Comparison of ENCODE assay signal across 10 cellular contexts in the genomic region with DNA sequence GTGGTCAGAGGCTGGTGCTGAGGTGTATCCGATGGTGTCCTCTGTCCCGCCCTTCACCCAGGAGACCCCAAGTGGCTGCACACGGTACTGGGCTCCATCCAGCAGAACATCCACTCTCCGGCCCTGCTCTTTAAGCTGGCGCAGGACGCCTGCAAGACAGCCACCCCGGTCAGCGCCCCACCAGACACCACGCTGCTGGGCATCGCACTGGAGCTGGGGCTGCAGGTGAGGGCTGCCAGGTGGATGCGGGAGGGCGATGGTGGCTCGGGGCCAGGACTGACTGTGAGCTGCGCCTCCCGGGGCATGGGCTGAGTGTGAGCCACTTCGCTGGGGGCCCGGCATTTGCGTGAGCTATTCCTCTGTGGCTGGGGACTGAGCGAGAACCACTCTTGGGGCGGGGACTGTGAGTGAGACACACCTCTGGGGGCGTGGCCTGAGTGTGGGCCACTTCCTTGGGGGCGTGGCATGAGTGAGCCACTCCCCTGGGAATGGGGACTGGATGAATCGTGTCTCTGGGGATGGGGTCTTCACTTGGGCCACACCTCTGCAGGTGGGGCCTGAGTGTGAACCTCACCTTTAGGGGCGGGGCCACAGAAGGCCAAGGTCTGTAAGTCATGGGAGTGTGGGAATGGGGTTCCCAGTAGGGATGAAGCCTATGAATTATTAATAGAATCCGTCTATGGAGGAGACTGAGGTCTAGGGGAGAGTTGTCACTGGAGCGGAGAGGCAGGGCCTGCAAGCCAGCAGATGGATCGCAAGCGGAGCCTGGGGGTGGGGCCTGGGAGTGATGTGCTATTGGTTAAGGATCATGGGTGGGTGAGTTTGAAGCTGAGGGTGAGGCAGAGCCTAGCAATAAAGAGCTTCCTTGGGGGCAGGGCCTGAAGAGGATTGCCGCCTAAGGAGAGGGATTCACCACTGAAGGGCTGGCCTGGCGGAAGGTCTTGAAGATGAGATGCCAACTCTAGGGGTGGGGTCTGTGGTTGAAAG. TPM values are rescaled to one million over a fixed set of nuclear protein-coding genes. Genes with fewer than 3 reads are reported as not detected.
DNase-seq lines count a peak whose midpoint lies in the region; ATAC-seq and TF ChIP-seq lines count a peak whose summit lies in the region.
"Had no signal": no experiment of that assay in that cellular context is flagged by ENCODE, and none has a peak within 500 bp of the region (broad histone marks: within the 10 kb centered on the region; RNA-seq: fewer than 3 reads in every experiment).

No MANE protein-coding gene starts in this region.

- peak in 2 of 7 experiments; percentile 12 to 20 for DNase-seq in CD8-positive, alpha-beta T cell
- peak; percentile 36 to 44 for DNase-seq in lung microvascular endothelial cell (ENCODE audit: low read depth in 2 of 2)
- DNase-seq in activated T-helper 1 cell treated with anti-CD3 and anti-CD28 coated beads, Interleukin-12 subunit alpha, Interleukin-12 subunit beta, Interleukin-2, Interleukin-4 antibody, amounts not matched to agents 30 ng/mL and 10 ng/mL and 1 ng/mL, durations not matched to agents 14 hours and 24 hours and 36 hours (ENCODE audit: low spot score): no peak
- DNase-seq in LoVo (ENCODE audit: low spot score): no peak
- DNase-seq: SW 1271 had no signal

- intact Hi-C loops in CD8-positive, alpha-beta T cell (cut with DNase I, micrococcal nuclease): loop anchor here in 1 of 2 experiments (5.0 kb wide), 1 partner anchor 37 kb away; no protein-coding TSS in a partner anchor
- intact Hi-C loops in activated T-helper 1 cell treated with anti-CD3 and anti-CD28 coated beads, Interleukin-12 subunit alpha, Interleukin-12 subunit beta, Interleukin-2, Interleukin-4 antibody, amounts not matched to agents 30 ng/mL and 10 ng/mL and 1 ng/mL, durations not matched to agents 14 hours and 24 hours and 36 hours (cut with micrococcal nuclease): no loop called here

- no peak overlapping the region for H3K4me3 ChIP-seq in CD8-positive, alpha-beta T cell (ENCODE audit: low read depth, low read length)

- H3K36me3 ChIP-seq in CD8-positive, alpha-beta T cell (ENCODE audit: insufficient read depth, low read length): no peaks in the 10 kb centered on the region

- no peak overlapping the region for H3K4me3 Mint-ChIP-seq in CD8-positive, alpha-beta T cell
- H3K4me3 Mint-ChIP-seq in activated T-helper 1 cell treated with anti-CD3 and anti-CD28 coated beads, Interleukin-12 subunit alpha, Interleukin-12 subunit beta, Interleukin-2, Interleukin-4 antibody, amounts not matched to agents 30 ng/mL and 10 ng/mL and 1 ng/mL, durations not matched to agents 14 hours and 24 hours and 36 hours: no peak overlapping the region

- no peak overlapping the region for H3K27ac ChIP-seq in CD8-positive, alpha-beta T cell (ENCODE audit: low read depth, low read length)

- no peak for TF ChIP-seq CTCF in CD8-positive, alpha-beta T cell (IDR thresholded peaks at IDR 0.05)
- peak; percentile 27; the same call in 1 of the 2 replicates for TF ChIP-seq CTCF in GM12874 (IDR thresholded peaks at IDR 0.05; ENCODE audit: insufficient read depth, low read depth, low read length)

- peaks cover 33% of the 10 kb centered on the region for H3K36me3 Mint-ChIP-seq in CD8-positive, alpha-beta T cell
- H3K36me3 Mint-ChIP-seq in activated T-helper 1 cell treated with anti-CD3 and anti-CD28 coated beads, Interleukin-12 subunit alpha, Interleukin-12 subunit beta, Interleukin-2, Interleukin-4 antibody, amounts not matched to agents 30 ng/mL and 10 ng/mL and 1 ng/mL, durations not matched to agents 14 hours and 24 hours and 36 hours (ENCODE audit: low read depth): peaks cover 11% of the 10 kb centered on the region

- H3K27ac Mint-ChIP-seq in CD8-positive, alpha-beta T cell: peak overlapping the region; percentile 41
- H3K27ac Mint-ChIP-seq in activated T-helper 1 cell treated with anti-CD3 and anti-CD28 coated beads, Interleukin-12 subunit alpha, Interleukin-12 subunit beta, Interleukin-2, Interleukin-4 antibody, amounts not matched to agents 30 ng/mL and 10 ng/mL and 1 ng/mL, durations not matched to agents 14 hours and 24 hours and 36 hours: no peak overlapping the region

- no peaks in the 10 kb centered on the region for H3K9me3 Mint-ChIP-seq in CD8-positive, alpha-beta T cell
- no peaks in the 10 kb centered on the region for H3K9me3 Mint-ChIP-seq in activated T-helper 1 cell treated with anti-CD3 and anti-CD28 coated beads, Interleukin-12 subunit alpha, Interleukin-12 subunit beta, Interleukin-2, Interleukin-4 antibody, amounts not matched to agents 30 ng/mL and 10 ng/mL and 1 ng/mL, durations not matched to agents 14 hours and 24 hours and 36 hours

- H3K27me3 ChIP-seq in CD8-positive, alpha-beta T cell (ENCODE audit: insufficient read depth, low read length): no peaks in the 10 kb centered on the region

- CTCF ChIA-PET in CD8-positive, alpha-beta T cell (lab: Charles Lee): interaction anchor here (1.4 kb wide), 1 partner anchor 41 kb away, joined by 6 read pairs; no protein-coding TSS in a partner anchor

- ATAC-seq in CD8-positive, alpha-beta T cell: no peak
- ATAC-seq in SK-N-SH treated with all-trans-retinoic acid at 6 μM for 48 hours: peak; percentile 3; the same call in 2 of the 3 replicates
- no peak for ATAC-seq in GM21717 (IDR thresholded peaks at IDR 0.05; ENCODE audit: unreplicated experiment)
- ATAC-seq in HG03159 (IDR thresholded peaks at IDR 0.05; ENCODE audit: unreplicated experiment): no peak

- no peaks in the 10 kb centered on the region for H3K4me1 ChIP-seq in CD8-positive, alpha-beta T cell (ENCODE audit: insufficient read depth, low read length)

- H3K27me3 Mint-ChIP-seq in CD8-positive, alpha-beta T cell (ENCODE audit: low read depth): no peaks in the 10 kb centered on the region
- no peaks in the 10 kb centered on the region for H3K27me3 Mint-ChIP-seq in activated T-helper 1 cell treated with anti-CD3 and anti-CD28 coated beads, Interleukin-12 subunit alpha, Interleukin-12 subunit beta, Interleukin-2, Interleukin-4 antibody, amounts not matched to agents 30 ng/mL and 10 ng/mL and 1 ng/mL, durations not matched to agents 14 hours and 24 hours and 36 hours (ENCODE audit: insufficient read depth)

- no peaks in the 10 kb centered on the region for H3K9me3 ChIP-seq in CD8-positive, alpha-beta T cell (ENCODE audit: low read length)

- H3K4me1 Mint-ChIP-seq in CD8-positive, alpha-beta T cell (ENCODE audit: low read depth): peaks cover 3% of the 10 kb centered on the region
- H3K4me1 Mint-ChIP-seq in activated T-helper 1 cell treated with anti-CD3 and anti-CD28 coated beads, Interleukin-12 subunit alpha, Interleukin-12 subunit beta, Interleukin-2, Interleukin-4 antibody, amounts not matched to agents 30 ng/mL and 10 ng/mL and 1 ng/mL, durations not matched to agents 14 hours and 24 hours and 36 hours (ENCODE audit: low read depth): peaks cover 5% of the 10 kb centered on the region

- POLR2A ChIA-PET in CD8-positive, alpha-beta T cell (lab: Charles Lee): interaction anchor here (0.7 kb wide), 1 partner anchor 30 kb away, joined by 4 read pairs; a partner anchor contains a TSS

TF ChIP-seq in SK-N-SH treated with all-trans-retinoic acid at 6 μM for 48 hours, 23 proteins besides CTCF, POLR2A, EP300 and RAD21:
- TF ChIP-seq, protein P1, sequence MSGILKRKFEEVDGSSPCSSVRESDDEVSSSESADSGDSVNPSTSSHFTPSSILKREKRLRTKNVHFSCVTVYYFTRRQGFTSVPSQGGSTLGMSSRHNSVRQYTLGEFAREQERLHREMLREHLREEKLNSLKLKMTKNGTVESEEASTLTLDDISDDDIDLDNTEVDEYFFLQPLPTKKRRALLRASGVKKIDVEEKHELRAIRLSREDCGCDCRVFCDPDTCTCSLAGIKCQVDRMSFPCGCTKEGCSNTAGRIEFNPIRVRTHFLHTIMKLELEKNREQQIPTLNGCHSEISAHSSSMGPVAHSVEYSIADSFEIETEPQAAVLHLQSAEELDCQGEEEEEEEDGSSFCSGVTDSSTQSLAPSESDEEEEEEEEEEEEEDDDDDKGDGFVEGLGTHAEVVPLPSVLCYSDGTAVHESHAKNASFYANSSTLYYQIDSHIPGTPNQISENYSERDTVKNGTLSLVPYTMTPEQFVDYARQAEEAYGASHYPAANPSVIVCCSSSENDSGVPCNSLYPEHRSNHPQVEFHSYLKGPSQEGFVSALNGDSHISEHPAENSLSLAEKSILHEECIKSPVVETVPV (CRISPR knock-in tag; IDR thresholded peaks at IDR 0.05): no peak
- TF ChIP-seq ESRRG (CRISPR knock-in tag; IDR thresholded peaks at IDR 0.05): no peak
- TF ChIP-seq ZNF565 (CRISPR knock-in tag; conservative IDR thresholded peaks at IDR 0.05; ENCODE audit: low read depth): no peak

RNA-seq across cellular contexts. Expression of a gene that starts 30.5 kb away (rescaled TPM):
- total RNA-seq in CD8-positive, alpha-beta T cell: 1 to 10 TPM; 4.1 to 5.0 TPM
- total RNA-seq in lung microvascular endothelial cell: 7.8 and 11.3 TPM in 2 replicates
- 7.6 and 7.9 TPM in 2 replicates for total RNA-seq in activated T-helper 1 cell treated with anti-CD3 and anti-CD28 coated beads, Interleukin-12 subunit alpha, Interleukin-12 subunit beta, Interleukin-2, Interleukin-4 antibody, amounts not matched to agents 30 ng/mL and 10 ng/mL and 1 ng/mL, durations not matched to agents 14 hours and 24 hours and 36 hours

RNA-seq across cellular contexts. Expression of a gene that starts 51.2 kb away (rescaled TPM):
- total RNA-seq in CD8-positive, alpha-beta T cell: not detected
- total RNA-seq in lung microvascular endothelial cell: 0.40 TPM in 1 of 2 replicates, not detected in the other
- 1.5 and 3.1 TPM in 2 replicates for total RNA-seq in activated T-helper 1 cell treated with anti-CD3 and anti-CD28 coated beads, Interleukin-12 subunit alpha, Interleukin-12 subunit beta, Interleukin-2, Interleukin-4 antibody, amounts not matched to agents 30 ng/mL and 10 ng/mL and 1 ng/mL, durations not matched to agents 14 hours and 24 hours and 36 hours
- total RNA-seq: renal cortical epithelial cell had no signal

RNA-seq across cellular contexts. Expression of a gene that starts 51.5 kb away (rescaled TPM):
- total RNA-seq in CD8-positive, alpha-beta T cell: 100 to 1,000 TPM; 116 TPM
- total RNA-seq in lung microvascular endothelial cell: 37.5 and 46.2 TPM in 2 replicates
- total RNA-seq in activated T-helper 1 cell treated with anti-CD3 and anti-CD28 coated beads, Interleukin-12 subunit alpha, Interleukin-12 subunit beta, Interleukin-2, Interleukin-4 antibody, amounts not matched to agents 30 ng/mL and 10 ng/mL and 1 ng/mL, durations not matched to agents 14 hours and 24 hours and 36 hours: 158 and 162 TPM in 2 replicates

Comparison
In these comparisons a context has a peak if more than half of its experiments do, and no peak if none do; other contexts are left out.
1. DNase-seq: peak in lung microvascular endothelial cell (2 of 2); none in activated T-helper 1 cell treated with anti-CD3 and anti-CD28 coated beads, Interleukin-12 subunit alpha, Interleukin-12 subunit beta, Interleukin-2, Interleukin-4 antibody, amounts not matched to agents 30 ng/mL and 10 ng/mL and 1 ng/mL, durations not matched to agents 14 hours and 24 hours and 36 hours (single experiment) and LoVo (single experiment).